9 cellular contexts compared by ENCODE assay signal in the genomic region with DNA sequence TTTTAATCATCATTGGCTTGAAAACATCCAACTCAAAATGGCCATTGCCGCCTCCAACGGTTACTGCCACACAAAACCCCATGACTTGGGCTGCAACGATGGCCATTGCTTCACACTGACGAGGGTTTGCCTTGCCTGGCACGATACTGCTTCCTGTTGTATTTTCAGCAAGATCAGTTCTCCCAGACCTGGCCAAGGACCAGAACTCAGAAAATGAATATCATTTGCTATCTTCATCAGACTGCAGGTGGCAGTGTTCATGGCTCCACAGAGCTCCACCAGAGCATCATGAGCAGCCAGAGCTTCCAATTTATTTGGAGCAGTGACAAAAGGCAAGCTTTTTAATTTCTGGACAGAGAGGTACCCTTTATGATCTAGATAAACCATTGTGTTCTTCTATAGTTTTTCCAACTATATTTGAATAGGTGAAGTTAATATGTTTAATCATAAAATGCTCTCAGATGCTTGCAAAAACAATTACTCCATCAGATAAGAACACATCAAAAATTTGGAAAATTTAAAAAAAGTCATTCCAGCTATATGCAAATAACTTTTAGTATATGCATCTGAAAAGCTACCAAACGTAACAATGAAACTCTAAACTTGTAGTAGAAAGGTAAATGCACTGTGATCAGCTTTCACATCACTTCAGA. TPM values are rescaled to one million over a fixed set of nuclear protein-coding genes. Genes with fewer than 3 reads are reported as not detected.
DNase-seq lines count a peak whose midpoint lies in the region; ATAC-seq and TF ChIP-seq lines count a peak whose summit lies in the region.
"Had no signal": no experiment of that assay in that cellular context is flagged by ENCODE, and none has a peak within 500 bp of the region (broad histone marks: within the 10 kb centered on the region; RNA-seq: fewer than 3 reads in every experiment).

No MANE protein-coding gene starts in this region.

- no peaks in the 10 kb centered on the region for H3K9me3 Mint-ChIP-seq in stimulated activated naive CD8-positive, alpha-beta T cell treated with anti-CD3 and anti-CD28 coated beads, Interleukin-15, amount 100 ng/mL, for 72 hours

- H3K4me2 ChIP-seq in OCI-LY3 (ENCODE audit: low read length) = no peak overlapping the region

- H3K4me3 ChIP-seq in OCI-LY3 (ENCODE audit: low read length) (no peak overlapping the region), breast epithelium (no peak overlapping the region), kidney epithelial cell (ENCODE audit: low read depth, low read length) (no peak overlapping the region)

- H3K4me3 Mint-ChIP-seq in stimulated activated naive CD8-positive, alpha-beta T cell treated with anti-CD3 and anti-CD28 coated beads, Interleukin-15, amount 100 ng/mL, for 72 hours = no peak overlapping the region

- no peaks in the 10 kb centered on the region for H3K9me3 ChIP-seq in OCI-LY3 (ENCODE audit: insufficient read depth, low read length)
- H3K9me3 ChIP-seq in breast epithelium = no peaks in the 10 kb centered on the region

- no peaks in the 10 kb centered on the region for H3K27me3 Mint-ChIP-seq in stimulated activated naive CD8-positive, alpha-beta T cell treated with anti-CD3 and anti-CD28 coated beads, Interleukin-15, amount 100 ng/mL, for 72 hours

- H2AFZ ChIP-seq in OCI-LY3 (ENCODE audit: low read depth, low read length) = no peak overlapping the region

- H3K36me3 ChIP-seq in OCI-LY3 (replicated peaks; ENCODE audit: low read depth, low read length) = no peaks in the 10 kb centered on the region
- H3K36me3 ChIP-seq in breast epithelium = no peaks in the 10 kb centered on the region
- H3K36me3 ChIP-seq in kidney epithelial cell (ENCODE audit: control insufficient read depth, insufficient read depth, low read length) = no peaks in the 10 kb centered on the region

- no peak overlapping the region for H3K9ac ChIP-seq in OCI-LY3 (ENCODE audit: low read length)

- H3K27ac Mint-ChIP-seq in stimulated activated naive CD8-positive, alpha-beta T cell treated with anti-CD3 and anti-CD28 coated beads, Interleukin-15, amount 100 ng/mL, for 72 hours = no peak overlapping the region

- DNase-seq in Daoy (ENCODE audit: low read depth) (peak; percentile 50), HuH-7.5 (ENCODE audit: low spot score) (peak; percentile 55), breast epithelium (ENCODE audit: low spot score in 2 of 2) (peak; percentile 35 to 53), kidney epithelial cell (ENCODE audit: low read depth) (no peak)
- peak in 1 of 2 donors; percentile 25 for DNase-seq in stimulated activated naive CD8-positive, alpha-beta T cell treated with anti-CD3 and anti-CD28 coated beads, Interleukin-15, amount 100 ng/mL, for 72 hours
- DNase-seq in activated CD4-positive, CD25-positive, alpha-beta regulatory T cell treated with anti-CD3 and anti-CD28 coated beads, Interleukin-2, amount 50 U/mL, for 72 hours = no peak

- peaks cover 22% of the 10 kb centered on the region for H3K4me1 Mint-ChIP-seq in stimulated activated naive CD8-positive, alpha-beta T cell treated with anti-CD3 and anti-CD28 coated beads, Interleukin-15, amount 100 ng/mL, for 72 hours

- peak; percentile 55 for TF ChIP-seq CTCF in OCI-LY3 (IDR thresholded peaks at IDR 0.05; ENCODE audit: low read depth, low read length)
- TF ChIP-seq CTCF in breast epithelium (IDR thresholded peaks at IDR 0.05) = peak; percentile 19 to 50 (median 40)
- TF ChIP-seq CTCF in kidney epithelial cell (IDR thresholded peaks at IDR 0.05; ENCODE audit: insufficient read depth, low read length, poor library complexity, severe bottlenecking) = peak; percentile 67

- H3K4me1 ChIP-seq in OCI-LY3 (ENCODE audit: low read length) = no peaks in the 10 kb centered on the region
- H3K4me1 ChIP-seq in breast epithelium = no peaks in the 10 kb centered on the region

- H3K79me2 ChIP-seq in OCI-LY3 (ENCODE audit: low read length) = no peaks in the 10 kb centered on the region

- H4K20me1 ChIP-seq in OCI-LY3 (ENCODE audit: insufficient read depth, low read length) = no peaks in the 10 kb centered on the region

- H3K27ac ChIP-seq in OCI-LY3 (ENCODE audit: low read length) (no peak overlapping the region), breast epithelium (no peak overlapping the region)

- ATAC-seq in GM19468 (IDR thresholded peaks at IDR 0.05; ENCODE audit: extremely low read depth, unreplicated experiment) = peak; percentile 53
- ATAC-seq in stimulated activated naive CD8-positive, alpha-beta T cell treated with anti-CD3 and anti-CD28 coated beads, Interleukin-15, amount 100 ng/mL, for 72 hours = peak; percentile 73

- intact Hi-C loops in breast epithelium (cut with DNase I; ENCODE audit: low total_unique reads) = no loop called here

- TF ChIP-seq POLR2A in breast epithelium (IDR thresholded peaks at IDR 0.05) = no peak

- H3K27me3 ChIP-seq in OCI-LY3 (ENCODE audit: low read depth, low read length) (no peaks in the 10 kb centered on the region), breast epithelium (no peaks in the 10 kb centered on the region), kidney epithelial cell (ENCODE audit: control insufficient read depth, insufficient read depth, low read length) (no peaks in the 10 kb centered on the region)

RNA-seq across cellular contexts. Expression of a gene that starts 10.4 kb away (rescaled TPM):
- 10.9 and 12.1 TPM in 2 replicates for total RNA-seq in Daoy (2014; rRNA removed; shearing (Covaris generic))
- total RNA-seq in breast epithelium (10 to 100 TPM in 2 of 3 donors, 1 to 10 TPM in 1; 8.2 to 14.4 (median 13.8) TPM), kidney epithelial cell (14.0 and 18.0 TPM in 2 replicates)

RNA-seq across cellular contexts. Expression of a gene that starts 13.0 kb away (rescaled TPM):
- total RNA-seq in Daoy (2014; rRNA removed; shearing (Covaris generic)) = not detected in 2 replicates
- total RNA-seq in breast epithelium (not detected), kidney epithelial cell (not detected in 2 replicates)
- total RNA-seq: subcutaneous adipose tissue had no signal

RNA-seq across cellular contexts. Expression of a gene that starts 45.6 kb away (rescaled TPM):
- 0.11 and 0.89 TPM in 2 replicates for total RNA-seq in Daoy (2014; rRNA removed; shearing (Covaris generic))
- 10 to 100 TPM in 2 of 3 donors, 1 to 10 TPM in 1; 4.0 to 28.8 (median 22.2) TPM for total RNA-seq in breast epithelium
- 1.1 and 1.2 TPM in 2 replicates for total RNA-seq in kidney epithelial cell

Comparison
In these comparisons a context has a peak if more than half of its experiments do, and no peak if none do; other contexts are left out.
1. DNase-seq: peak in Daoy (single experiment), HuH-7.5 (single experiment) and breast epithelium (2 of 2); none in kidney epithelial cell (single experiment) and activated CD4-positive, CD25-positive, alpha-beta regulatory T cell treated with anti-CD3 and anti-CD28 coated beads, Interleukin-2, amount 50 U/mL, for 72 hours (single experiment).
2. Peak in every context shown above with its lines, with median percentiles within 50 percentile points of each other: CTCF ChIP-seq.